ENCODE assay signal across 23 cellular contexts in the genomic region with DNA sequence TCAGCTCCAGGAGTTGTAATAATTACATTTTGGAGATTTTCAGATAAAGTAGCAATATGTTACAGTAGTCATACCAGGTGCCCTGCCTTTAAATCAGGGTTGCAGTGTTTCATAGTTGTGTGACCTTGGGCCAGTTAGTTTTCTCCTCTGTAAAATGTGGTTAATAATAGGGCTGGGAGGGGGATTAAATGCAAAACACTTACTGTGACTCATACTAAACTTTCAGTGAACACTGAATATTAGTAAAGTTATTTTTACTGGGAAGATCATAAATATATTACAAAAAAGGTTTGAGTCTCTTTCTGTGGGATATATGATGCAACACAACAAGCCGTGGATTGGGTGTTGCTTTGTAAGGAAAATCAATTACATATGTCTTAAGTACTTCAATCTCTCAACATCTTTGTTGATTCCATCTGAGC. TPM values are rescaled to one million over a fixed set of nuclear protein-coding genes. Genes with fewer than 3 reads are reported as not detected.
DNase-seq lines count a peak whose midpoint lies in the region; ATAC-seq and TF ChIP-seq lines count a peak whose summit lies in the region.
"Had no signal": no experiment of that assay in that cellular context is flagged by ENCODE, and none has a peak within 500 bp of the region (broad histone marks: within the 10 kb centered on the region; RNA-seq: fewer than 3 reads in every experiment).

No MANE protein-coding gene starts in this region.

- ATAC-seq in WTC11 (no peak), GM21360 (IDR thresholded peaks at IDR 0.05; ENCODE audit: unreplicated experiment) (no peak)
- ATAC-seq: lower lobe of right lung; right cardiac atrium; stimulated activated naive CD8-positive, alpha-beta T cell treated with anti-CD3 and anti-CD28 coated beads, Interleukin-15, amount 100 ng/mL, for 72 hours; upper lobe of right lung had no signal

- POLR2A ChIA-PET in WTC11 (lab: Charles Lee) = interaction anchor here (0.6 kb wide), 1 partner anchor 45 kb away, joined by 5 read pairs; no protein-coding TSS in a partner anchor

- no peak overlapping the region for H3K4me3 ChIP-seq in foreskin fibroblast (ENCODE audit: low read depth in 1 of 2, low read length in 2 of 2)
- H3K4me3 ChIP-seq: lower lobe of right lung, MG63, upper lobe of right lung had no signal

- H3K4me1 Mint-ChIP-seq in WTC11 (peaks cover 20% of the 10 kb centered on the region), type B pancreatic cell (ENCODE audit: unreplicated experiment) (peaks cover 7% of the 10 kb centered on the region)

- H3K36me3 Mint-ChIP-seq in WTC11 = peaks cover 38% of the 10 kb centered on the region
- peaks cover 28% of the 10 kb centered on the region for H3K36me3 Mint-ChIP-seq in type B pancreatic cell

- H3K27ac Mint-ChIP-seq in WTC11 = 0 out of 2 replicates have a peak overlapping the region, but pooled peaks have one; percentile 87
- no peak overlapping the region for H3K27ac Mint-ChIP-seq in type B pancreatic cell
- H3K27ac Mint-ChIP-seq: activated naive CD8-positive, alpha-beta T cell treated with anti-CD3 and anti-CD28 coated beads for 36 hours had no signal

- CTCF ChIA-PET in WTC11 (lab: Charles Lee) = no interaction called here

- H3K27me3 Mint-ChIP-seq in WTC11 (ENCODE audit: low read depth) (no peaks in the 10 kb centered on the region), type B pancreatic cell (no peaks in the 10 kb centered on the region)
- H3K27me3 Mint-ChIP-seq: activated CD4-positive, alpha-beta memory T cell treated with anti-CD3 and anti-CD28 coated beads for 36 hours; activated naive CD8-positive, alpha-beta T cell treated with anti-CD3 and anti-CD28 coated beads for 36 hours; activated T-cell treated with anti-CD3 and anti-CD28 coated beads, Interleukin-2, amount 50 U/mL, for 24 hours; stimulated activated naive CD8-positive, alpha-beta T cell treated with anti-CD3 and anti-CD28 coated beads, Interleukin-15, amount 100 ng/mL, for 72 hours had no signal

- no peaks in the 10 kb centered on the region for H3K9me3 Mint-ChIP-seq in WTC11
- no peaks in the 10 kb centered on the region for H3K9me3 Mint-ChIP-seq in type B pancreatic cell
- H3K9me3 Mint-ChIP-seq: activated CD4-positive, alpha-beta memory T cell treated with anti-CD3 and anti-CD28 coated beads for 36 hours; activated naive CD8-positive, alpha-beta T cell treated with anti-CD3 and anti-CD28 coated beads for 36 hours; activated T-cell treated with anti-CD3 and anti-CD28 coated beads, Interleukin-2, amount 50 U/mL, for 24 hours; stimulated activated naive CD8-positive, alpha-beta T cell treated with anti-CD3 and anti-CD28 coated beads, Interleukin-15, amount 100 ng/mL, for 72 hours had no signal

- TF ChIP-seq CTCF in WTC11 (IDR thresholded peaks at IDR 0.05) (no peak), foreskin fibroblast (IDR thresholded peaks at IDR 0.05; ENCODE audit: low read depth, low read length) (no peak), type B pancreatic cell (conservative IDR thresholded peaks at IDR 0.05) (no peak)

- peak; percentile 20 for DNase-seq in AG08395 (ENCODE audit: low spot score)
- peak; percentile 42 for DNase-seq in GM03348 (ENCODE audit: low spot score)
- DNase-seq in WTC11 (ENCODE audit: low spot score) = no peak
- DNase-seq in foreskin fibroblast = peak; percentile 50 to 80
- DNase-seq in type B pancreatic cell (ENCODE audit: extremely low spot score, unreplicated experiment) = no peak
- no peak for DNase-seq in RKO (ENCODE audit: low spot score)
- no peak for DNase-seq in GM19238 (ENCODE audit: insufficient read length, low spot score)
- DNase-seq: activated CD4-positive, alpha-beta memory T cell treated with anti-CD3 and anti-CD28 coated beads for 36 hours; activated naive CD8-positive, alpha-beta T cell treated with anti-CD3 and anti-CD28 coated beads for 36 hours; activated T-cell treated with anti-CD3 and anti-CD28 coated beads, Interleukin-2, amount 50 U/mL, for 24 hours; AML-193; brain microvascular endothelial cell; lower lobe of right lung; MG63; NCI-H1694; NCI-H345; occipital lobe; right cardiac atrium; stimulated activated CD4-positive, alpha-beta T cell treated with anti-CD3 and anti-CD28 coated beads, Interleukin-1b, Interleukin-23, amount 100 ng/mL, for 48 hours; stimulated activated naive CD8-positive, alpha-beta T cell treated with anti-CD3 and anti-CD28 coated beads, Interleukin-15, amount 100 ng/mL, for 72 hours; T-helper 1 cell; upper lobe of right lung had no signal

- no peak overlapping the region for H3K4me3 Mint-ChIP-seq in WTC11
- H3K4me3 Mint-ChIP-seq in type B pancreatic cell = no peak overlapping the region
- H3K4me3 Mint-ChIP-seq: activated CD4-positive, alpha-beta memory T cell treated with anti-CD3 and anti-CD28 coated beads for 36 hours; activated naive CD8-positive, alpha-beta T cell treated with anti-CD3 and anti-CD28 coated beads for 36 hours; activated T-cell treated with anti-CD3 and anti-CD28 coated beads, Interleukin-2, amount 50 U/mL, for 24 hours; stimulated activated naive CD8-positive, alpha-beta T cell treated with anti-CD3 and anti-CD28 coated beads, Interleukin-15, amount 100 ng/mL, for 72 hours had no signal

TF ChIP-seq in WTC11, 78 proteins besides CTCF, POLR2A, EP300 and RAD21:
- TF ChIP-seq FOXP1 (CRISPR knock-in tag; IDR thresholded peaks at IDR 0.05; ENCODE audit: borderline replicate concordance) (no peak), EMX1 (CRISPR knock-in tag; IDR thresholded peaks at IDR 0.05) (no peak), TP53 (CRISPR knock-in tag; IDR thresholded peaks at IDR 0.05) (no peak), ZNF138 (CRISPR knock-in tag; conservative IDR thresholded peaks at IDR 0.05) (no peak), FOXJ3 (CRISPR knock-in tag; IDR thresholded peaks at IDR 0.05; ENCODE audit: borderline replicate concordance) (no peak), HMGA2 (CRISPR knock-in tag; IDR thresholded peaks at IDR 0.05) (no peak), E2F4 (CRISPR knock-in tag; IDR thresholded peaks at IDR 0.05; ENCODE audit: borderline replicate concordance, low read depth) (no peak), NR1H2 (CRISPR knock-in tag; IDR thresholded peaks at IDR 0.05) (no peak), CREM (CRISPR knock-in tag; IDR thresholded peaks at IDR 0.05) (no peak), NR2C2 (CRISPR knock-in tag; IDR thresholded peaks at IDR 0.05) (no peak), NFATC4 (CRISPR knock-in tag; IDR thresholded peaks at IDR 0.05) (no peak), IRF1 (CRISPR knock-in tag; IDR thresholded peaks at IDR 0.05) (no peak)
TF ChIP-seq in WTC11: peak in this region for 0.

RNA-seq across cellular contexts. Expression of gene EBLN2, which starts 1.1 kb away (rescaled TPM):
- total RNA-seq in WTC11 (2021) = 2.3 to 4.3 TPM (median 3.1 TPM) in 3 replicates
- 6.3 and 6.4 TPM in 2 replicates for total RNA-seq in type B pancreatic cell (ENCODE audit: low replicate concordance)

Comparison
In these comparisons a context has a peak if more than half of its experiments do, and no peak if none do; other contexts are left out.
1. DNase-seq: peak in AG08395 (single experiment), GM03348 (single experiment) and foreskin fibroblast (2 of 2); none in WTC11 (single experiment), type B pancreatic cell (single experiment), RKO (single experiment) and GM19238 (single experiment).